In the genomic region with DNA sequence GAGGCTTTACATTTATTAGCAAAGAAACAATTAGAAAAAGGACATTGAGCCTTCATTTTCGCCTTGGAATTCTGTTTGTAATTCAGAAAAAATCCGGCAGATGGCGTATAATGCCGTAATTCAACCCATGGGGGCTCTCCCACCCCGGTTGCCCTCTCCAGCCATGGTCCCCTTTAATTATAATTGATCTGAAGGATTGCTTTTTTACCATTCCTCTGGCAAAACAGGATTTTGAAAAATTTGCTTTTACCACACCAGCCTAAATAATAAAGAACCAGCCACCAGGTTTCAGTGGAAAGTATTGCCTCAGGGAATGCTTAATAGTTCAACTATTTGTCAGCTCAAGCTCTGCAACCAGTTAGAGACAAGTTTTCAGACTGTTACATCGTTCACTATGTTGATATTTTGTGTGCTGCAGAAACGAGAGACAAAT, we compare ENCODE assay signal across 1 cellular context.
A peak's percentile ranks its signal among the peaks of the same experiment; 100 is the strongest.
TF ChIP-seq lines count a peak whose summit lies in the region.

No MANE protein-coding gene starts in this region.

TF ChIP-seq in neural cell, 6 proteins besides CTCF, POLR2A, EP300 and RAD21:
- TF ChIP-seq SMC3 (conservative IDR thresholded peaks at IDR 0.05; ENCODE audit: poor library complexity) = peak; percentile 79
